In the genomic region with DNA sequence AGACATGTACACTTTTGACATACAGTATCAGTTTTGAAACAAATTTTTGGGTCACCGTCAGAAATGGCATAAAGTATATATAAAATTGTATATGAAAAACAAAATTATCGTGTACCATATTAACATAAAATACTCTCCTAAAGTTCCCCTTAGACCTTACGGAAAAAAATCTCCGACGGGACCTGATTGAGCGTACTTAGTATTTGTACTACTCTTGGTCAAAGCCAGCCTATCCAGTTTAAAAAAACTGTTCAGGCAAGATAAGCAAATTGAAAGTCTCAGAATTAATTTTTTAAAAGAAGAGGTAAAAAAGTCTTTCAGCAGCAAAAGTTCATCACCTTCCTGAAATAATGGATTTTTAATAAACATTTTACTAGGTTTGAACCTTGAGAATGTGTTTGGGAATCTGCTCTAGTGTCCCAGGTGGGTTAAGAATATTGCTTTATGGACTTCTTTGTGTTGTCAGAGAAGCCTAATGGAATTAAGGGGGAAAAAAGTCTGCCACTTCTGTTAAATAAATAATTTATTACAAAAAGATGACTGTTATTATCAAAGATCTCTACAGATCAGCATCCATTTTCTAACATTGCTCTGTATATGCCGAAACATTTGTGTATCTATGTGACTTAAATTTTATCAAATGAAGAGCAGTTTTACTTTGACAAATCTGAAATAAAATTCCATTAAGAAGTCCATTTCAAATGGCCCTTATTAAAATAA, we compare ENCODE assay signal across 19 cellular contexts. TPM values are rescaled to one million over a fixed set of nuclear protein-coding genes. Genes with fewer than 3 reads are reported as not detected.
DNase-seq lines count a peak whose midpoint lies in the region; ATAC-seq and TF ChIP-seq lines count a peak whose summit lies in the region.
"Had no signal": no experiment of that assay in that cellular context is flagged by ENCODE, and none has a peak within 500 bp of the region (broad histone marks: within the 10 kb centered on the region; RNA-seq: fewer than 3 reads in every experiment).

No MANE protein-coding gene starts in this region.

- no peak overlapping the region for H3K14ac ChIP-seq in mesenchymal stem cell (ENCODE audit: low read length in 2 of 2)

- no peak overlapping the region for H3K18ac ChIP-seq in mesenchymal stem cell (ENCODE audit: low read depth in 1 of 2, low read length in 2 of 2)

- 23 to 25% methylated on average over 7 of the region's 7 CpGs for WGBS in body of pancreas, 2 donors
- WGBS in mesenchymal stem cell: 98% methylated on average over 5 of the region's 7 CpGs

- no peak for TF ChIP-seq CTCF in body of pancreas (IDR thresholded peaks at IDR 0.05)
- no peak for TF ChIP-seq CTCF in mucosa of descending colon (IDR thresholded peaks at IDR 0.05)

- H3K9ac ChIP-seq in mesenchymal stem cell (ENCODE audit: low read length): peak overlapping the region; percentile 87
- peak overlapping the region in 1 of 5 donors; percentile 85 for H3K9ac ChIP-seq in subcutaneous abdominal adipose tissue (ENCODE audit: low read length in 5 of 5)

- H2BK5ac ChIP-seq in mesenchymal stem cell (ENCODE audit: low read depth, low read length, poor library complexity, severe bottlenecking): no peak overlapping the region

- no peak overlapping the region for H3K4ac ChIP-seq in mesenchymal stem cell (ENCODE audit: low read depth in 1 of 2, low read length in 2 of 2)

- peaks cover 44% of the 10 kb centered on the region for H3K4me1 ChIP-seq in body of pancreas
- H3K4me1 ChIP-seq in mesenchymal stem cell (ENCODE audit: control insufficient read depth, insufficient read depth, low read depth, low read length): no peaks in the 10 kb centered on the region
- H3K4me1 ChIP-seq in subcutaneous abdominal adipose tissue (ENCODE audit: control insufficient read depth in 5 of 5, insufficient read depth in 5 of 5, low read length in 5 of 5): peaks cover 0 to 30% (median 20%) of the 10 kb centered on the region in 5 donors
- peaks cover 27% of the 10 kb centered on the region for H3K4me1 ChIP-seq in mucosa of descending colon (ENCODE audit: low read depth)
- H3K4me1 ChIP-seq: HAP-1 had no signal

- no peak overlapping the region for H4K8ac ChIP-seq in mesenchymal stem cell (ENCODE audit: low read length)

- DNase-seq in DMS 273 (lab: John Stamatoyannopoulos, UW; ENCODE audit: unreplicated experiment) (peak; percentile 17), DMS 273 treated with DMSO at 0.1 percent for 48 hours (lab: John Stamatoyannopoulos, UW) (no peak), body of pancreas (no peak), mesenchymal stem cell (no peak), mucosa of descending colon (no peak), substantia nigra (lab: John Stamatoyannopoulos, UW) (no peak), AG08396 (ENCODE audit: low spot score) (no peak)
- DNase-seq: 8988T; activated naive CD8-positive, alpha-beta T cell treated with anti-CD3 and anti-CD28 coated beads for 36 hours; activated T-cell treated with anti-CD3 and anti-CD28 coated beads, Interleukin-2, amount 50 U/mL, for 1 hour; CD4-positive, CD25-positive, alpha-beta regulatory T cell; cerebellar nuclear complex; kidney glomerular epithelial cell; naive B cell; NCI-H1105; stimulated activated CD4-positive, alpha-beta T cell treated with anti-CD3 and anti-CD28 coated beads, Interleukin-4, amount 100 ng/mL, for 4 hours had no signal

- ATAC-seq in body of pancreas (peak; percentile 41), mucosa of descending colon (no peak)
- ATAC-seq: GM12878 had no signal

- H2BK120ac ChIP-seq in mesenchymal stem cell (ENCODE audit: low read depth, low read length): no peak overlapping the region

- H3K79me1 ChIP-seq in mesenchymal stem cell (replicated peaks; ENCODE audit: low read length, poor library complexity, severe bottlenecking): peaks cover 2% of the 10 kb centered on the region

- H3K9me3 ChIP-seq in body of pancreas (no peaks in the 10 kb centered on the region), mesenchymal stem cell (ENCODE audit: control insufficient read depth, low read length) (no peaks in the 10 kb centered on the region), subcutaneous abdominal adipose tissue (ENCODE audit: control insufficient read depth in 5 of 5, low read length in 5 of 5) (no peaks in the 10 kb centered on the region), mucosa of descending colon (no peaks in the 10 kb centered on the region)
- H3K9me3 ChIP-seq: HAP-1 had no signal

- no peak overlapping the region for H2AK5ac ChIP-seq in mesenchymal stem cell (ENCODE audit: low read length, severe bottlenecking)

- no peak overlapping the region for H2BK12ac ChIP-seq in mesenchymal stem cell (ENCODE audit: low read length in 2 of 2)

- H3K27me3 ChIP-seq in body of pancreas (no peaks in the 10 kb centered on the region), mesenchymal stem cell (ENCODE audit: control insufficient read depth in 1 of 2, insufficient read depth in 1 of 2, low read length in 2 of 2) (no peaks in the 10 kb centered on the region), subcutaneous abdominal adipose tissue (ENCODE audit: control insufficient read depth in 5 of 5, insufficient read depth in 4 of 5, low read length in 5 of 5) (no peaks in the 10 kb centered on the region)

- no peak overlapping the region for H3K4me2 ChIP-seq in mesenchymal stem cell (ENCODE audit: low read length, poor library complexity, severe bottlenecking)

- intact Hi-C loops in body of pancreas (cut with DNase I) (no loop called here), mucosa of descending colon (cut with DNase I, micrococcal nuclease) (loop anchor here in 1 of 2 donors (10.0 kb wide), 1 partner anchor 46 kb away; a partner anchor contains a TSS)

- no peak overlapping the region for H2BK15ac ChIP-seq in mesenchymal stem cell (ENCODE audit: low read depth, poor library complexity, severe bottlenecking)

- no peak overlapping the region for H4K91ac ChIP-seq in mesenchymal stem cell (ENCODE audit: low read length)

- H3K36me3 ChIP-seq in body of pancreas (replicated peaks in 1 of 2; ENCODE audit: insufficient read depth in 1 of 2, low read depth in 2 of 2) (no peaks in the 10 kb centered on the region), mesenchymal stem cell (ENCODE audit: control insufficient read depth in 1 of 2, insufficient read depth in 2 of 2, low read depth in 1 of 2, low read length in 2 of 2) (no peaks in the 10 kb centered on the region), subcutaneous abdominal adipose tissue (ENCODE audit: control insufficient read depth in 5 of 5, insufficient read depth in 5 of 5, low read length in 5 of 5) (no peaks in the 10 kb centered on the region), mucosa of descending colon (ENCODE audit: low read depth) (no peaks in the 10 kb centered on the region)
- H3K36me3 ChIP-seq: HAP-1 had no signal

- H3K4me3 ChIP-seq in body of pancreas (no peak overlapping the region), mesenchymal stem cell (ENCODE audit: insufficient read depth in 1 of 2, low read depth in 1 of 2, low read length in 2 of 2) (no peak overlapping the region), subcutaneous abdominal adipose tissue (ENCODE audit: low read depth in 1 of 5, low read length in 5 of 5) (no peak overlapping the region), mucosa of descending colon (no peak overlapping the region)
- H3K4me3 ChIP-seq: HAP-1 had no signal

- H3K23ac ChIP-seq in mesenchymal stem cell (ENCODE audit: low read length in 2 of 2): no peak overlapping the region

- no peak overlapping the region for H2AFZ ChIP-seq in mesenchymal stem cell (ENCODE audit: low read depth, low read length)

- TF ChIP-seq POLR2A in body of pancreas (IDR thresholded peaks at IDR 0.05): no peak

- H3K27ac ChIP-seq in body of pancreas (peak overlapping the region in 3 of 4 donors; percentile 71 to 77 (median 73)), mesenchymal stem cell (ENCODE audit: low read length, poor library complexity, severe bottlenecking) (no peak overlapping the region), subcutaneous abdominal adipose tissue (ENCODE audit: low read depth, low read length) (peak overlapping the region; percentile 71), substantia nigra (ENCODE audit: low read depth, low read length, poor library complexity, severe bottlenecking) (no peak overlapping the region)

RNA-seq across cellular contexts. Expression of a gene that starts 48.6 kb away (rescaled TPM):
- 10 to 100 TPM; 48.3 to 77.1 TPM for total RNA-seq in body of pancreas
- 2.2 TPM for polyA plus RNA-seq in mesenchymal stem cell (2013, experiment 1 of 2)
- 1.9 TPM for polyA plus RNA-seq in mesenchymal stem cell (2013, experiment 2 of 2)
- total RNA-seq in mucosa of descending colon: 10 to 100 TPM; 30.6 to 85.6 (median 37.3) TPM

Comparison
In these comparisons a context has a peak if more than half of its experiments do, and no peak if none do; other contexts are left out.
1. H3K27ac ChIP-seq: peak in body of pancreas (3 of 4) and subcutaneous abdominal adipose tissue (single experiment); none in mesenchymal stem cell (single experiment) and substantia nigra (single experiment).